Comparison of ENCODE assay signal across 10 cellular contexts in the genomic region with DNA sequence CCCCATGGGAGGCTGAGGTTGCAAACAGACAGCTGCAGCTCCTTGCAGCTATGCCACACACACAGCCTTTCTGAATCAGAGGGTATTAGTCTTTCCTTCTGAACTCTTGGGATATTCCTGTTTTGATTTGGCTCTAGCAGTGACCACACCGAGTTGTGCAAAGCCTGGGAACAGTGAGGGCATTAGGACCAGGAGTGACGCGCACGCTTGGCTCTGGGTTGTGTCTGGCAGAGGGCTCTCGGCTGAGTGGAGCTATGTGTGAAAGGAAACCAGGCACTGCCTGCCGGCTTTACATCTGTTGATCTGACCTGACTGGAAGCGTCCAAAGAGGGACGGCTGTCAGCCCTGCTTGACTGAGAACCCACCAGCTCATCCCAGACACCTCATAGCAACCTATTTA. TPM values are rescaled to one million over a fixed set of nuclear protein-coding genes. Genes with fewer than 3 reads are reported as not detected.
DNase-seq lines count a peak whose midpoint lies in the region; ATAC-seq lines count a peak whose summit lies in the region.
"Had no signal": no experiment of that assay in that cellular context is flagged by ENCODE, and none has a peak within 500 bp of the region (broad histone marks: within the 10 kb centered on the region; RNA-seq: fewer than 3 reads in every experiment).

A gene with protein sequence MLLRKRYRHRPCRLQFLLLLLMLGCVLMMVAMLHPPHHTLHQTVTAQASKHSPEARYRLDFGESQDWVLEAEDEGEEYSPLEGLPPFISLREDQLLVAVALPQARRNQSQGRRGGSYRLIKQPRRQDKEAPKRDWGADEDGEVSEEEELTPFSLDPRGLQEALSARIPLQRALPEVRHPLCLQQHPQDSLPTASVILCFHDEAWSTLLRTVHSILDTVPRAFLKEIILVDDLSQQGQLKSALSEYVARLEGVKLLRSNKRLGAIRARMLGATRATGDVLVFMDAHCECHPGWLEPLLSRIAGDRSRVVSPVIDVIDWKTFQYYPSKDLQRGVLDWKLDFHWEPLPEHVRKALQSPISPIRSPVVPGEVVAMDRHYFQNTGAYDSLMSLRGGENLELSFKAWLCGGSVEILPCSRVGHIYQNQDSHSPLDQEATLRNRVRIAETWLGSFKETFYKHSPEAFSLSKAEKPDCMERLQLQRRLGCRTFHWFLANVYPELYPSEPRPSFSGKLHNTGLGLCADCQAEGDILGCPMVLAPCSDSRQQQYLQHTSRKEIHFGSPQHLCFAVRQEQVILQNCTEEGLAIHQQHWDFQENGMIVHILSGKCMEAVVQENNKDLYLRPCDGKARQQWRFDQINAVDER (plus strand): TSS at position 292 of the 400 bp plus-strand sequence. CDS start 472 bp downstream, outside the sequence.

- H3K27me3 ChIP-seq in muscle layer of duodenum (ENCODE audit: low read depth, low read length) (no peaks in the 10 kb centered on the region), aorta (ENCODE audit: control insufficient read depth in 1 of 2, insufficient read depth in 2 of 2, low read length in 1 of 2) (no peaks in the 10 kb centered on the region)

- H3K4me3 ChIP-seq in muscle layer of duodenum (ENCODE audit: low read depth in 1 of 2, low read length in 2 of 2): peak within 1 kb of the TSS; percentile 27 to 44
- H3K4me3 ChIP-seq in aorta (ENCODE audit: low read length in 2 of 2): peak within 1 kb of the TSS; percentile 27 to 37

- DNase-seq in NCI-H2171 treated with DMSO at 0.1 percent for 48 hours (lab: John Stamatoyannopoulos, UW) (peak; percentile 38), NCI-H2171 (lab: John Stamatoyannopoulos, UW) (no peak), fibroblast of gingiva (ENCODE audit: low read depth) (peak; percentile 99), aorta (peak; percentile 93 to 95), NCI-H2107 (lab: John Stamatoyannopoulos, UW) (no peak), GM19238 (ENCODE audit: insufficient read length, low spot score) (no peak), NCI-H2107 treated with DMSO at 0.1 percent for 48 hours (lab: John Stamatoyannopoulos, UW; ENCODE audit: unreplicated experiment) (no peak)
- DNase-seq: AML-193, natural killer cell had no signal

- H3K4me1 ChIP-seq in muscle layer of duodenum (ENCODE audit: control insufficient read depth in 1 of 2, insufficient read depth in 2 of 2, low read length in 2 of 2) (peaks cover 5 to 29% of the 10 kb centered on the region in 2 donors), aorta (ENCODE audit: control insufficient read depth in 1 of 2, insufficient read depth in 2 of 2, low read length in 2 of 2) (peaks cover 0 to 2% of the 10 kb centered on the region in 2 donors)

- H3K36me3 ChIP-seq in muscle layer of duodenum (ENCODE audit: control insufficient read depth in 1 of 2, insufficient read depth in 2 of 2, low read length in 2 of 2) (no peaks in the 10 kb centered on the region), aorta (ENCODE audit: control insufficient read depth in 1 of 2, insufficient read depth in 2 of 2, low read length in 1 of 2) (no peaks in the 10 kb centered on the region)

- intact Hi-C loops in aorta (cut with DNase I): loop anchor here in 1 of 2 donors (10.0 kb wide), 1 partner anchor 540 kb away; no protein-coding TSS in a partner anchor

- 0 to 3% methylated on average over 8 of the region's 8 CpGs for WGBS in aorta, 2 donors

- peak; percentile 90 for ATAC-seq in aorta (ENCODE audit: low FRiP score)
- ATAC-seq: natural killer cell had no signal

- H3K9me3 ChIP-seq in muscle layer of duodenum (ENCODE audit: control insufficient read depth in 1 of 2, low read length in 2 of 2): no peaks in the 10 kb centered on the region
- no peaks in the 10 kb centered on the region for H3K9me3 ChIP-seq in aorta (ENCODE audit: control insufficient read depth, low read length)

- peak within 1 kb of the TSS; percentile 33 for H3K27ac ChIP-seq in muscle layer of duodenum (ENCODE audit: low read length)
- peak within 1 kb of the TSS in 1 of 2 donors; percentile 26 for H3K27ac ChIP-seq in aorta (ENCODE audit: low read depth in 1 of 2, low read length in 2 of 2)

RNA-seq across cellular contexts. Expression of the gene that starts here (rescaled TPM):
- 100 to 1,000 TPM in 1 of 2 donors, 10 to 100 TPM in 1; 44.7 to 113 TPM for total RNA-seq in aorta
- polyA plus RNA-seq in aorta: 10 to 100 TPM; 12.5 to 45.6 TPM
- total RNA-seq: natural killer cell had no signal

Comparison
In these comparisons a context has a peak if more than half of its experiments do, and no peak if none do; other contexts are left out.
1. DNase-seq: peak in NCI-H2171 treated with DMSO at 0.1 percent for 48 hours (single experiment), fibroblast of gingiva (single experiment) and aorta (2 of 2); none in NCI-H2171 (single experiment), NCI-H2107 (single experiment), GM19238 (single experiment) and NCI-H2107 treated with DMSO at 0.1 percent for 48 hours (single experiment).